Comparison of ENCODE assay signal across 8 cellular contexts in genomic region chr6:30720738-30721197, GRCh38. TPM values are rescaled to one million over a fixed set of nuclear protein-coding genes. Genes with fewer than 3 reads are reported as not detected.
DNase-seq lines count a peak whose midpoint lies in the region; ATAC-seq and TF ChIP-seq lines count a peak whose summit lies in the region.

No MANE protein-coding gene starts in this region.

- peak overlapping the region; percentile 61 to 97 (median 89) for H3K4me3 ChIP-seq in dorsolateral prefrontal cortex
- peak overlapping the region; percentile 93 for H3K4me3 ChIP-seq in lower lobe of right lung

- TF ChIP-seq CTCF in GM13977 (IDR thresholded peaks at IDR 0.05; ENCODE audit: extremely low read depth, insufficient read depth, missing control alignments): no peak
- no peak for TF ChIP-seq CTCF in dorsolateral prefrontal cortex (IDR thresholded peaks at IDR 0.05 in 54 of 56, conservative IDR thresholded peaks at IDR 0.05 in 2 of 56; ENCODE audit: low read depth in 1 of 56, partially characterized antibody in 56 of 56)
- TF ChIP-seq CTCF in lower lobe of right lung (IDR thresholded peaks at IDR 0.05): no peak

- DNase-seq in GM13977 (ENCODE audit: low spot score): peak; percentile 52
- peak; percentile 76 for DNase-seq in NCI-H345 (lab: John Stamatoyannopoulos, UW)
- DNase-seq in activated CD4-positive, alpha-beta T cell treated with anti-CD3 and anti-CD28 coated beads for 48 hours: peak; percentile 82
- DNase-seq in dorsolateral prefrontal cortex: peak in 5 of 10 donors; percentile 39 to 73 (median 59)
- DNase-seq in lower lobe of right lung: peak; percentile 86
- peak; percentile 47 for DNase-seq in stimulated activated CD8-positive, alpha-beta memory T cell treated with anti-CD3 and anti-CD28 coated beads, Interleukin-12 subunit alpha, Interleukin-12 subunit beta, amount 100 ng/mL, for 4 hours (ENCODE audit: low read depth)
- no peak for DNase-seq in GM19238 (ENCODE audit: insufficient read length, low spot score)

- peaks cover 54% of the 10 kb centered on the region for H3K4me1 ChIP-seq in lower lobe of right lung

- intact Hi-C loops in dorsolateral prefrontal cortex (cut with DNase I): loop anchor here (2.0 to 5.0 kb wide), 4 partner anchors 22 to 104 kb away; partner anchors contain the start of genes ATAT1 (in 1 of the 2), DHX16 (in 1 of the 2), FLOT1 (in 1 of the 2) and MRPS18B (in 1 of the 2)
- intact Hi-C loops in lower lobe of right lung (cut with DNase I): loop anchor here (5.0 kb wide), 1 partner anchor 43 kb away; no protein-coding TSS in a partner anchor

- peaks cover 40% of the 10 kb centered on the region for H3K36me3 ChIP-seq in lower lobe of right lung

- H3K27me3 ChIP-seq in dorsolateral prefrontal cortex: no peaks in the 10 kb centered on the region
- no peaks in the 10 kb centered on the region for H3K27me3 ChIP-seq in lower lobe of right lung (ENCODE audit: low read depth)

- H3K9me3 ChIP-seq in lower lobe of right lung: no peaks in the 10 kb centered on the region

- in situ Hi-C loops in GM13977 (cut with MboI; ENCODE audit: low pct_unique_long_range_greater_than_20kb, low sequenced_read_pairs, unreplicated experiment): no loop called here

- ATAC-seq in lower lobe of right lung (peak; percentile 37 to 42), GM21390 (IDR thresholded peaks at IDR 0.05; ENCODE audit: unreplicated experiment) (no peak)

- H3K27ac ChIP-seq in dorsolateral prefrontal cortex (peak overlapping the region; percentile 74 to 98 (median 95)), lower lobe of right lung (peak overlapping the region; percentile 94)

RNA-seq across cellular contexts. Expression of gene TUBB, which starts 0.6 kb away (rescaled TPM):
- total RNA-seq in dorsolateral prefrontal cortex (100 to 1,000 TPM; 113 to 326 (median 218) TPM), lower lobe of right lung (292 TPM)

RNA-seq across cellular contexts. Expression of gene MDC1, which starts 3.7 kb away (rescaled TPM):
- 10 to 100 TPM; 25.7 to 64.4 (median 40.3) TPM for total RNA-seq in dorsolateral prefrontal cortex
- total RNA-seq in lower lobe of right lung: 24.5 TPM

RNA-seq across cellular contexts. Expression of gene FLOT1, which starts 21.7 kb away (rescaled TPM):
- 100 to 1,000 TPM; 130 to 270 (median 200) TPM for total RNA-seq in dorsolateral prefrontal cortex
- total RNA-seq in lower lobe of right lung: 151 TPM

RNA-seq across cellular contexts. Expression of gene IER3, which starts 23.6 kb away (rescaled TPM):
- total RNA-seq in dorsolateral prefrontal cortex: 10 to 100 TPM in 27 of 120 experiments, 1 to 10 TPM in 93; 2.1 to 35.8 (median 6.7) TPM
- total RNA-seq in lower lobe of right lung: 18.0 TPM

RNA-seq across cellular contexts. Expression of gene NRM, which starts 30.0 kb away (rescaled TPM):
- total RNA-seq in dorsolateral prefrontal cortex: 1 to 10 TPM in 119 of 120 experiments, under 1 TPM in 1; 0.83 to 8.0 (median 2.5) TPM
- total RNA-seq in lower lobe of right lung: 10.0 TPM
